ENCODE assay signal across 27 cellular contexts in genomic region chr12:100908501-100908900, GRCh38.
DNase-seq lines count a peak whose midpoint lies in the region; ATAC-seq, FAIRE-seq and TF ChIP-seq lines count a peak whose summit lies in the region.
"Had no signal": no experiment of that assay in that cellular context is flagged by ENCODE, and none has a peak within 500 bp of the region (broad histone marks: within the 10 kb centered on the region; RNA-seq: fewer than 3 reads in every experiment).

No MANE protein-coding gene starts in this region.

- H3K9ac ChIP-seq in astrocyte (ENCODE audit: low read length), result no peak overlapping the region

- peak; percentile 87 for ATAC-seq in foreskin keratinocyte
- ATAC-seq: GM12878 had no signal

- H3K27me3 Mint-ChIP-seq in astrocyte (ENCODE audit: low read depth, unreplicated experiment), result no peaks in the 10 kb centered on the region
- H3K27me3 Mint-ChIP-seq: activated B cell treated with CpG ODN at 0.5 μM for 24 hours; CD4-positive, alpha-beta T cell had no signal

- no peaks in the 10 kb centered on the region for H3K36me3 Mint-ChIP-seq in astrocyte (ENCODE audit: low read depth, unreplicated experiment)
- H3K36me3 Mint-ChIP-seq: immature natural killer cell had no signal

- H3K9me3 Mint-ChIP-seq in astrocyte (ENCODE audit: unreplicated experiment), result no peaks in the 10 kb centered on the region
- H3K9me3 Mint-ChIP-seq: activated B cell treated with CpG ODN at 0.5 μM for 24 hours; CD4-positive, alpha-beta T cell had no signal

- H3K27ac Mint-ChIP-seq in astrocyte (ENCODE audit: unreplicated experiment), result no peak overlapping the region
- H3K27ac Mint-ChIP-seq: activated B cell treated with CpG ODN at 0.5 μM for 24 hours; CD4-positive, alpha-beta T cell; immature natural killer cell had no signal

- H3K27me3 ChIP-seq in astrocyte (ENCODE audit: insufficient read depth, low read length) (no peaks in the 10 kb centered on the region), foreskin keratinocyte (no peaks in the 10 kb centered on the region)
- H3K27me3 ChIP-seq: brain microvascular endothelial cell, sigmoid colon, testis had no signal

- peak; percentile 38 for DNase-seq in GM04504 (ENCODE audit: low read depth)
- peak; percentile 75 for DNase-seq in astrocyte (ENCODE audit: low read depth)
- peak; percentile 32 to 71 for DNase-seq in foreskin keratinocyte
- DNase-seq in urothelium cell line (ENCODE audit: low spot score), result peak; percentile 2
- no peak for DNase-seq in activated T-cell treated with anti-CD3 and anti-CD28 coated beads, Interleukin-2, amount 50 U/mL, for 1 hour
- DNase-seq in islet precursor cell, result no peak
- no peak for DNase-seq in COLO829 (ENCODE audit: low spot score)
- DNase-seq: activated B cell treated with CpG ODN at 0.5 μM for 24 hours; activated CD8-positive, alpha-beta memory T cell treated with anti-CD3 and anti-CD28 coated beads for 24 hours; activated effector memory CD4-positive, alpha-beta T cell treated with Interleukin-2 at 50 U/mL for 16 hours; brain microvascular endothelial cell; CD4-positive, alpha-beta T cell; effector CD8-positive, alpha-beta T cell; glutamatergic neuron; immature natural killer cell; MM.1S; NCI-H2029; NCI-H774; nucleus accumbens; RPMI8226; sigmoid colon; stimulated activated CD4-positive, alpha-beta T cell treated with anti-CD3 and anti-CD28 coated beads, Interleukin-4, amount 100 ng/mL, for 1 hour; stimulated activated CD8-positive, alpha-beta memory T cell treated with anti-CD3 and anti-CD28 coated beads, Interleukin-4, amount 100 ng/mL, for 48 hours; T-helper 1 cell; testis had no signal

- TF ChIP-seq CTCF in astrocyte (IDR thresholded peaks at IDR 0.05; ENCODE audit: insufficient read depth, low read depth, low read length) (no peak), foreskin keratinocyte (conservative IDR thresholded peaks at IDR 0.05) (no peak)

- H3K79me2 ChIP-seq in astrocyte (ENCODE audit: insufficient read depth, low read length), result no peaks in the 10 kb centered on the region

- H3K36me3 ChIP-seq in astrocyte (ENCODE audit: insufficient read depth, low read length), result no peaks in the 10 kb centered on the region
- H3K36me3 ChIP-seq: brain microvascular endothelial cell, sigmoid colon had no signal

- no peak overlapping the region for H3K4me3 ChIP-seq in astrocyte (ENCODE audit: insufficient read depth, low read depth, low read length)
- H3K4me3 ChIP-seq: GM12878, sigmoid colon, testis had no signal

- H3K27ac ChIP-seq in astrocyte (ENCODE audit: low read depth, low read length) (no peak overlapping the region), foreskin keratinocyte (no peak overlapping the region)
- H3K27ac ChIP-seq: brain microvascular endothelial cell, sigmoid colon, testis had no signal

- no peaks in the 10 kb centered on the region for H3K4me1 ChIP-seq in astrocyte (ENCODE audit: insufficient read depth, low read length)
- no peaks in the 10 kb centered on the region for H3K4me1 ChIP-seq in foreskin keratinocyte
- H3K4me1 ChIP-seq: sigmoid colon, testis had no signal

- no peak overlapping the region for H2AFZ ChIP-seq in astrocyte (ENCODE audit: low read depth, low read length)

- no peak overlapping the region for H3K4me2 ChIP-seq in astrocyte (ENCODE audit: low read length)

- peaks cover 6% of the 10 kb centered on the region for H3K4me1 Mint-ChIP-seq in astrocyte (ENCODE audit: low read depth, unreplicated experiment)
- H3K4me1 Mint-ChIP-seq: activated B cell treated with CpG ODN at 0.5 μM for 24 hours, immature natural killer cell had no signal

- H3K9me3 ChIP-seq in astrocyte (ENCODE audit: insufficient read depth, low read depth, low read length), result no peaks in the 10 kb centered on the region
- H3K9me3 ChIP-seq: sigmoid colon, testis had no signal

- H3K4me3 Mint-ChIP-seq in astrocyte (ENCODE audit: unreplicated experiment), result no peak overlapping the region
- H3K4me3 Mint-ChIP-seq: activated B cell treated with CpG ODN at 0.5 μM for 24 hours; CD4-positive, alpha-beta T cell; immature natural killer cell had no signal

- no peak for FAIRE-seq in astrocyte (lab: Jason Lieb, UNC)
- no peak for FAIRE-seq in urothelium cell line (lab: Jason Lieb, UNC)
- FAIRE-seq: GM12878, H1 had no signal

- H4K20me1 ChIP-seq in astrocyte (ENCODE audit: insufficient read depth, low read length), result no peaks in the 10 kb centered on the region

Comparison
In these comparisons a context has a peak if more than half of its experiments do, and no peak if none do; other contexts are left out.
1. DNase-seq: peak in GM04504 (single experiment), astrocyte (single experiment), foreskin keratinocyte (2 of 2) and urothelium cell line (single experiment); none in activated T-cell treated with anti-CD3 and anti-CD28 coated beads, Interleukin-2, amount 50 U/mL, for 1 hour (single experiment), islet precursor cell (single experiment) and COLO829 (single experiment).